ENCODE assay signal across 8 cellular contexts in the genomic region with DNA sequence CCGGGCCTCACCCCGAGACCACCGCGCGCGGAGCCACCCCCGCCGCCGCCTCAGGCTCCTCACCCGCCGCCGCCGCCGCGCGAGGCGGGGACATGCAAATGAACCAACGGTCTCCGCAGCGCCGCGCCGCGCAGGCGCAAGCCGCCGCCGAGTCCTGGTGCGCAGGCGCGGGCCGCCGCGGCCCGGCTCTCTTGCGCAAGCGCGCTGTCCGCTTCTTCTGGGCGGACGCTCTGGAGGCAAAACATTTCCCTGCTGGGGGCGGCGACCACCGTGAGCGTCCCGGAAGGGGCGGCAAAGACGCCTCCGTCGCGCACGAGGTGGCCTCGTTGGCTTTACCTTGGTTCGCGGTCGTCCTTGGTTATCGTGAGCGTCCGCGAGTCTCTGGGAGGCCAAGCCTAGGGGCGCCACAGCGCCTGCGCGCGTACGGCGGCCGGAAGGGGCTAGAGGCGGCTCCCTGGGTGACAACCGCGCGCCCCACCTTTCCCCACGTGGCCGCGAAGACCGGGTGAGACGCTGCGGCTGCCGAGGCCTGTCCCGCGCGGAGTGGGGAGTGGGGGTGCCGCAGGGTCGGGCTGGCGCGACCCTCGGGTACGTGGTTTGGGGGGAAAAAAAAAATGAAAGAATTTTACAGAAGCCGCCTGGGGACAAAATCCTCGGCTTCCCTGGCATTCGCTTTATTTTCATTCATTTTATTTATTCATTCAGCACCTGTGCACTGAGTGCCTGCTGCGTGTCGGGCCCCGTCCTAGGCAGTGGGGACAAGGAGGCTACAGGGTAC. TPM values are rescaled to one million over a fixed set of nuclear protein-coding genes. Genes with fewer than 3 reads are reported as not detected.
DNase-seq lines count a peak whose midpoint lies in the region; ATAC-seq and TF ChIP-seq lines count a peak whose summit lies in the region.

Gene ARMC6 (plus strand): TSS at position 178 of the 778 bp plus-strand sequence. CDS start 607 bp downstream, outside the sequence.
Gene SUGP2 (minus strand): TSS at position 92 of the 778 bp plus-strand sequence. CDS start 2,446 bp downstream, outside the sequence.

- H3K27me3 ChIP-seq in A673 (replicated peaks; ENCODE audit: insufficient read depth, low read depth, low read length, poor library complexity) (no peaks in the 10 kb centered on the region), iPS-20b (ENCODE audit: insufficient read depth, low read length) (no peaks in the 10 kb centered on the region), skeletal muscle tissue (ENCODE audit: control insufficient read depth in 3 of 3, insufficient read depth in 3 of 3, low read length in 3 of 3) (no peaks in the 10 kb centered on the region)

- intact Hi-C loops in A673 (cut with micrococcal nuclease; ENCODE audit: unreplicated experiment): no loop called here
- intact Hi-C loops in MCF 10A (cut with micrococcal nuclease): no loop called here

- CTCF ChIA-PET in A673 (lab: Charles Lee): no interaction called here
- CTCF ChIA-PET in MCF 10A (lab: Yijun Ruan, JAX): no interaction called here

- BruUV-seq in A673 (replicated peaks; lab: Mats Ljungman, UMichigan): no TSS peak
- no TSS peak for BruUV-seq in MCF 10A (replicated peaks; lab: Mats Ljungman, UMichigan)

- H3K4me3 ChIP-seq in A673 (ENCODE audit: low read depth, low read length, poor library complexity, severe bottlenecking) (peak within 1 kb of the TSS; percentile 93), iPS-20b (ENCODE audit: low read length) (peak within 1 kb of the TSS; percentile 92), skeletal muscle tissue (ENCODE audit: low read length in 3 of 3) (peak within 1 kb of the TSS; percentile 85 to 97 (median 88))

- H3K9me3 ChIP-seq in A673 (ENCODE audit: low read depth, low read length, poor library complexity, severe bottlenecking) (no peaks in the 10 kb centered on the region), iPS-20b (ENCODE audit: insufficient read depth, low read depth, low read length) (peaks cover 8% of the 10 kb centered on the region), skeletal muscle tissue (ENCODE audit: control insufficient read depth in 3 of 3, low read length in 3 of 3) (no peaks in the 10 kb centered on the region)

- ATAC-seq in GM18868 (IDR thresholded peaks at IDR 0.05; ENCODE audit: unreplicated experiment): peak; percentile 68
- peak; percentile 50 for ATAC-seq in HG03103 (IDR thresholded peaks at IDR 0.05; ENCODE audit: low read depth, unreplicated experiment)

- H3K36me3 ChIP-seq in A673 (ENCODE audit: insufficient read depth, low read length, poor library complexity, severe bottlenecking): peaks cover 36% of the 10 kb centered on the region
- peaks cover 56% of the 10 kb centered on the region for H3K36me3 ChIP-seq in iPS-20b (ENCODE audit: insufficient read depth, low read depth, low read length)
- peaks cover 10 to 15% (median 12%) of the 10 kb centered on the region in 3 donors for H3K36me3 ChIP-seq in skeletal muscle tissue (ENCODE audit: control insufficient read depth in 3 of 3, insufficient read depth in 3 of 3, low read length in 3 of 3)

- TF ChIP-seq CTCF in A673 (conservative IDR thresholded peaks at IDR 0.05; ENCODE audit: low read depth, low read length) (0 out of 2 replicates have a peak, but pooled peaks have one; percentile 8), VCaP (conservative IDR thresholded peaks at IDR 0.05) (no peak), MCF 10A (IDR thresholded peaks at IDR 0.05; ENCODE audit: unreplicated experiment) (no peak)

- peak within 1 kb of the TSS; percentile 93; the same call in 1 of the 2 replicates for H3K9ac ChIP-seq in iPS-20b (ENCODE audit: low read depth, low read length)
- H3K9ac ChIP-seq in skeletal muscle tissue (ENCODE audit: low read depth in 1 of 3, low read length in 3 of 3): peak within 1 kb of the TSS; percentile 90 to 96 (median 92)

- peaks cover 44% of the 10 kb centered on the region for H3K36me3 Mint-ChIP-seq in MCF 10A (ENCODE audit: insufficient read depth, unreplicated experiment)

- H3K27ac Mint-ChIP-seq in MCF 10A (ENCODE audit: low read depth, unreplicated experiment): peak within 1 kb of the TSS; percentile 66

- peak within 1 kb of the TSS; percentile 78 for H3K4me3 Mint-ChIP-seq in MCF 10A (ENCODE audit: unreplicated experiment)

- no peaks in the 10 kb centered on the region for H3K9me3 Mint-ChIP-seq in MCF 10A (ENCODE audit: unreplicated experiment)

- DNase-seq in A673 (ENCODE audit: low spot score) (peak; percentile 92), NCI-H2196 (lab: John Stamatoyannopoulos, UW; ENCODE audit: unreplicated experiment) (peak; percentile 90), MCF 10A (ENCODE audit: unreplicated experiment) (peak; percentile 85)

- H3K27me3 Mint-ChIP-seq in MCF 10A (ENCODE audit: insufficient read depth, unreplicated experiment): no peaks in the 10 kb centered on the region

- POLR2A ChIA-PET in A673 (lab: Charles Lee; ENCODE audit: low non-redundant PET) (no interaction called here), MCF 10A (lab: Yijun Ruan, JAX) (no interaction called here)

- peaks cover 6% of the 10 kb centered on the region for H3K4me1 Mint-ChIP-seq in MCF 10A (ENCODE audit: insufficient read depth, unreplicated experiment)

- H3K27ac ChIP-seq in A673 (ENCODE audit: low read depth, low read length, poor library complexity, severe bottlenecking) (peak within 1 kb of the TSS; percentile 94), VCaP (peak within 1 kb of the TSS; percentile 92), iPS-20b (ENCODE audit: low read length) (peak within 1 kb of the TSS; percentile 83), skeletal muscle tissue (ENCODE audit: low read depth, low read length) (peak within 1 kb of the TSS; percentile 82)

- H3K4me1 ChIP-seq in A673 (ENCODE audit: insufficient read depth, low read length, poor library complexity, severe bottlenecking) (no peaks in the 10 kb centered on the region), iPS-20b (ENCODE audit: insufficient read depth, low read length) (0 out of 2 replicates have a peak, but pooled peaks cover 3% of the 10 kb centered on the region), skeletal muscle tissue (ENCODE audit: control insufficient read depth in 3 of 3, insufficient read depth in 3 of 3, low read length in 3 of 3) (peaks cover 22 to 36% (median 24%) of the 10 kb centered on the region in 3 donors)

RNA-seq across cellular contexts. Expression of gene ARMC6, which starts in this region (rescaled TPM):
- 59.5 and 62.7 TPM in 2 replicates for total RNA-seq in A673 (2021)
- 24.8 and 37.1 TPM in 2 replicates for total RNA-seq in MCF 10A (2022)
- 27.1 TPM for total RNA-seq in skeletal muscle tissue

RNA-seq across cellular contexts. Expression of gene SUGP2, which starts in this region (rescaled TPM):
- total RNA-seq in A673 (2021) (120 and 136 TPM in 2 replicates), MCF 10A (2022) (69.1 and 75.8 TPM in 2 replicates), skeletal muscle tissue (19.8 TPM)

Comparison
In these comparisons a context has a peak if more than half of its experiments do, and no peak if none do; other contexts are left out.
1. Peak in every context shown above with its lines: DNase-seq, ATAC-seq, H3K4me3 ChIP-seq and H3K27ac ChIP-seq.